ENCODE assay signal across 8 cellular contexts in the genomic region with DNA sequence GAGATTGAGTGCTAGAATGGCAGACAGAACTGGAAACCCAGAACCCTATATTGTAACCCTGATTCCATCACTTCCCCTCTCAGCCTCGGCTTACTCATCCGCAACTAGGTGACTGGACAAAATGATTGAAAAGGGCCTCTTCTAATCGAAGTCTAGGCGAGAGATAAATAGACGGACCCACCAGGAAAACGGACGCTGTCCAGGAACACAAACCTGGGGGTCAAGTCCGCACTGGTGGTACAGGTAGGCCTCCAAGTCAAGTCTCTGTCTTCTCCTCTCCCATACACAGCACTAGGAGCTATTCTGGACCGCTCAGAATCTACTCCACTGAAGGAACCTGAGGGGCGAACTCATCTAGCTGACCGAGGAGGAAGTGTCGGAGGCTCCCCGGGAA. TPM values are rescaled to one million over a fixed set of nuclear protein-coding genes. Genes with fewer than 3 reads are reported as not detected.
A peak's percentile ranks its signal among the peaks of the same experiment; 100 is the strongest.
DNase-seq lines count a peak whose midpoint lies in the region; ATAC-seq and TF ChIP-seq lines count a peak whose summit lies in the region.

No MANE protein-coding gene starts in this region.

- no peak for TF ChIP-seq CTCF in GM06990 (IDR thresholded peaks at IDR 0.05; ENCODE audit: insufficient read depth, low read length, poor library complexity, severe bottlenecking)
- no peak for TF ChIP-seq CTCF in Loucy (conservative IDR thresholded peaks at IDR 0.05; ENCODE audit: low read length)
- no peak for TF ChIP-seq CTCF in stomach (IDR thresholded peaks at IDR 0.05)

- H3K36me3 ChIP-seq in GM06990 (ENCODE audit: control insufficient read depth, insufficient read depth, low read length): peaks cover 2% of the 10 kb centered on the region
- H3K36me3 ChIP-seq in Loucy (ENCODE audit: insufficient read depth, low read length): peaks cover 23% of the 10 kb centered on the region
- H3K36me3 ChIP-seq in stomach: peaks cover 27 to 38% (median 36%) of the 10 kb centered on the region in 4 donors

- H3F3A ChIP-seq in Loucy (ENCODE audit: low read depth): no peaks in the 10 kb centered on the region

- H3K27me3 Mint-ChIP-seq in activated naive CD8-positive, alpha-beta T cell treated with anti-CD3 and anti-CD28 coated beads for 36 hours: no peaks in the 10 kb centered on the region
- H3K27me3 Mint-ChIP-seq in immature natural killer cell (ENCODE audit: low read depth in 3 of 3): peaks cover 0 to 7% (median 3%) of the 10 kb centered on the region in 3 donors

- peak overlapping the region; percentile 82 for H3K4me3 Mint-ChIP-seq in activated naive CD8-positive, alpha-beta T cell treated with anti-CD3 and anti-CD28 coated beads for 36 hours
- H3K4me3 Mint-ChIP-seq in immature natural killer cell: peak overlapping the region; percentile 94 to 99 (median 96)

- WGBS in stomach, 5 donors: 0 to 1% (median 0%) methylated on average over 12 to 13 of the region's 13 CpGs

- H3K9me3 Mint-ChIP-seq in activated naive CD8-positive, alpha-beta T cell treated with anti-CD3 and anti-CD28 coated beads for 36 hours: no peaks in the 10 kb centered on the region
- H3K9me3 Mint-ChIP-seq in immature natural killer cell: no peaks in the 10 kb centered on the region

- peaks cover 34% of the 10 kb centered on the region for H4K20me1 ChIP-seq in Loucy (ENCODE audit: insufficient read depth, low read length, poor library complexity, severe bottlenecking)

- TF ChIP-seq EP300 in stomach (IDR thresholded peaks at IDR 0.05): no peak

- H3K79me2 ChIP-seq in Loucy (ENCODE audit: insufficient read depth, low read length): peaks cover 58% of the 10 kb centered on the region

- peak overlapping the region; percentile 96 for H3K27ac Mint-ChIP-seq in activated naive CD8-positive, alpha-beta T cell treated with anti-CD3 and anti-CD28 coated beads for 36 hours
- H3K27ac Mint-ChIP-seq in immature natural killer cell: peak overlapping the region; percentile 93 to 98 (median 96)

- H3K4me2 ChIP-seq in Loucy (ENCODE audit: low read depth, low read length, poor library complexity, severe bottlenecking): peak overlapping the region; percentile 99

- H3K4me1 ChIP-seq in Loucy (ENCODE audit: insufficient read depth, low read length, poor library complexity, severe bottlenecking) (peaks cover 24% of the 10 kb centered on the region), stomach (peaks cover 9 to 28% (median 22%) of the 10 kb centered on the region in 4 donors)

- DNase-seq in GM06990 (ENCODE audit: extremely low read depth, insufficient read length): no peak
- no peak for DNase-seq in activated naive CD8-positive, alpha-beta T cell treated with anti-CD3 and anti-CD28 coated beads for 36 hours
- no peak for DNase-seq in immature natural killer cell
- no peak for DNase-seq in stomach
- no peak for DNase-seq in SK-N-DZ (ENCODE audit: low spot score)
- DNase-seq in NCI-H524 treated with DMSO at 0.1 percent for 48 hours (lab: John Stamatoyannopoulos, UW): no peak

- peak overlapping the region; percentile 89 for H3K4me3 ChIP-seq in GM06990 (replicated peaks; ENCODE audit: low read depth, low read length)
- peak overlapping the region; percentile 97 for H3K4me3 ChIP-seq in Loucy (ENCODE audit: low read length, poor library complexity, severe bottlenecking)
- peak overlapping the region; percentile 74 to 94 (median 78) for H3K4me3 ChIP-seq in stomach

- H3K36me3 Mint-ChIP-seq in activated naive CD8-positive, alpha-beta T cell treated with anti-CD3 and anti-CD28 coated beads for 36 hours: peaks cover 24% of the 10 kb centered on the region
- H3K36me3 Mint-ChIP-seq in immature natural killer cell: peaks cover 0 to 16% (median 3%) of the 10 kb centered on the region in 3 donors

- no peak for TF ChIP-seq POLR2A in stomach (IDR thresholded peaks at IDR 0.05)

- peak overlapping the region; percentile 87 to 94 (median 92) for H3K27ac ChIP-seq in stomach

- H3K9ac ChIP-seq in Loucy (ENCODE audit: low read depth, low read length, poor library complexity, severe bottlenecking): peak overlapping the region; percentile 93

- intact Hi-C loops in stomach (cut with DNase I; ENCODE audit: low total_unique reads): no loop called here

- H2AFZ ChIP-seq in Loucy (ENCODE audit: low read length): peak overlapping the region; percentile 65

- H3K9me2 ChIP-seq in Loucy (replicated peaks; ENCODE audit: low read depth, low read length): no peaks in the 10 kb centered on the region

- ATAC-seq in GM21576 (IDR thresholded peaks at IDR 0.05; ENCODE audit: unreplicated experiment): peak; percentile 28

- H3K4me1 Mint-ChIP-seq in activated naive CD8-positive, alpha-beta T cell treated with anti-CD3 and anti-CD28 coated beads for 36 hours: peaks cover 15% of the 10 kb centered on the region
- H3K4me1 Mint-ChIP-seq in immature natural killer cell: peaks cover 32 to 42% of the 10 kb centered on the region in 2 donors

- H3K27me3 ChIP-seq in GM06990 (replicated peaks; ENCODE audit: control insufficient read depth, insufficient read depth, low read length): no peaks in the 10 kb centered on the region
- no peaks in the 10 kb centered on the region for H3K27me3 ChIP-seq in Loucy (ENCODE audit: insufficient read depth, low read length, poor library complexity, severe bottlenecking)
- no peaks in the 10 kb centered on the region for H3K27me3 ChIP-seq in stomach

- H3K9me3 ChIP-seq in Loucy (ENCODE audit: insufficient read depth, low read depth, low read length): no peaks in the 10 kb centered on the region
- no peaks in the 10 kb centered on the region for H3K9me3 ChIP-seq in stomach

RNA-seq across cellular contexts. Expression of a gene that starts 0.5 kb away (rescaled TPM):
- total RNA-seq in activated naive CD8-positive, alpha-beta T cell treated with anti-CD3 and anti-CD28 coated beads for 36 hours: 100 to 1,000 TPM; 355 to 367 TPM
- polyA plus RNA-seq in immature natural killer cell (100 to 1,000 TPM; 181 to 440 (median 187) TPM), stomach (100 to 1,000 TPM; 128 to 154 (median 144) TPM)
- 100 to 1,000 TPM in 1 of 5 donors, 10 to 100 TPM in 4; 26.8 to 191 (median 56.8) TPM for total RNA-seq in stomach
- polyA plus RNA-seq in SK-N-DZ (2014; cell fraction: cytosol; rRNA removed): 274 and 296 TPM in 2 replicates
- polyA plus RNA-seq in SK-N-DZ (2014; cell fraction: nucleus; rRNA removed): 548 and 556 TPM in 2 replicates

RNA-seq across cellular contexts. Expression of a gene that starts 20.1 kb away (rescaled TPM):
- 100 to 1,000 TPM in 1 of 2 experiments, 10 to 100 TPM in 1; 99.6 to 100 TPM for total RNA-seq in activated naive CD8-positive, alpha-beta T cell treated with anti-CD3 and anti-CD28 coated beads for 36 hours
- polyA plus RNA-seq in immature natural killer cell: 100 to 1,000 TPM in 2 of 3 donors, 10 to 100 TPM in 1; 71.0 to 133 (median 106) TPM
- total RNA-seq in stomach: 100 to 1,000 TPM in 1 of 5 donors, 10 to 100 TPM in 4; 36.8 to 196 (median 69.2) TPM
- 10 to 100 TPM; 40.1 to 48.3 (median 45.3) TPM for polyA plus RNA-seq in stomach
- 120 and 140 TPM in 2 replicates for polyA plus RNA-seq in SK-N-DZ (2014; cell fraction: cytosol; rRNA removed)
- polyA plus RNA-seq in SK-N-DZ (2014; cell fraction: nucleus; rRNA removed): 64.0 and 70.7 TPM in 2 replicates
